8 cellular contexts compared by ENCODE assay signal in the genomic region with DNA sequence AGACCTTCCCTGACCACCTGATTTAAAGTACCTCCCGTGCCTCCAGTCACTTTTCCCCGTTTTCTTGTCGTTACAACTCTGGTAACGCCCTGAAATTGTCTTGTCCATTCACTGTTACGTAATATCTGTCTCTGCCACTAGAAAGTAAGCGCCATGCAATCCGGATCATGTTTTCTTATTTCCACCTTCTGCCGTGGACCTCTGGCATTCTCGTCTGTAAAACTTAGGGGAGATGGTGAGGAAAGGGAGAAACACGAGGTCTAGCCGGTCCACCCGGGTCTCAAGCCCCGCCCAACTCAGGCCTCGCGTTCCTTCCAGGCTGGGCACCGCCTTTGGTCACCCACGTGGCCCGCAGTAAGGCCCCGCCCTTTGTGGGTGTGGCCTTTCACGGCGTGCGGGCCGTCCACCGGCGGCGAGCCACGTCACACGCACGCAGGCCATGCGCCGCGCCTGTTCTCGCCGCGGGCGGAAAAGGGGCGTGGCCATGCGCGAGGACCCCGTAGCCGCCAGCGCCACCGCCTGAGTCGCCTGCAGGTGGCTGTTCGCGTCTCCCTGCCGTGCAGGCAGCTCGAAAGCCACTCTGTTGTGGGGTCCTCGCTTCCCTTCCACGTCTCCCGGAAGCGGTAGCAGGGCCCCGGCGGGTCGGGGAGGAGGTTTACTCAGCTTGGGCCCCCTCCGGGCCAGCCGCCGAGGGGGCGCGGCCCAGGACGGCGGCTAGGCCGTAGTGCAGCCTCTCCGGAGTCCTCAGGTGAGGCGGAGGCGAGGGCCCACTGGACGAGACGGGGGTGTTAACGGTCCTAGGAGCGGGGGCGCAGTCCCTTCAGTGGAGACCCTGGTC. TPM values are rescaled to one million over a fixed set of nuclear protein-coding genes. Genes with fewer than 3 reads are reported as not detected.
DNase-seq lines count a peak whose midpoint lies in the region; ATAC-seq and TF ChIP-seq lines count a peak whose summit lies in the region.

A gene with protein sequence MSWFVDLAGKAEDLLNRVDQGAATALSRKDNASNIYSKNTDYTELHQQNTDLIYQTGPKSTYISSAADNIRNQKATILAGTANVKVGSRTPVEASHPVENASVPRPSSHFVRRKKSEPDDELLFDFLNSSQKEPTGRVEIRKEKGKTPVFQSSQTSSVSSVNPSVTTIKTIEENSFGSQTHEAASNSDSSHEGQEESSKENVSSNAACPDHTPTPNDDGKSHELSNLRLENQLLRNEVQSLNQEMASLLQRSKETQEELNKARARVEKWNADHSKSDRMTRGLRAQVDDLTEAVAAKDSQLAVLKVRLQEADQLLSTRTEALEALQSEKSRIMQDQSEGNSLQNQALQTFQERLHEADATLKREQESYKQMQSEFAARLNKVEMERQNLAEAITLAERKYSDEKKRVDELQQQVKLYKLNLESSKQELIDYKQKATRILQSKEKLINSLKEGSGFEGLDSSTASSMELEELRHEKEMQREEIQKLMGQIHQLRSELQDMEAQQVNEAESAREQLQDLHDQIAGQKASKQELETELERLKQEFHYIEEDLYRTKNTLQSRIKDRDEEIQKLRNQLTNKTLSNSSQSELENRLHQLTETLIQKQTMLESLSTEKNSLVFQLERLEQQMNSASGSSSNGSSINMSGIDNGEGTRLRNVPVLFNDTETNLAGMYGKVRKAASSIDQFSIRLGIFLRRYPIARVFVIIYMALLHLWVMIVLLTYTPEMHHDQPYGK (plus strand): TSS at position 597 of the 838 bp plus-strand sequence. CDS start 3,133 bp downstream, outside the sequence.

- ATAC-seq in GM19324 (IDR thresholded peaks at IDR 0.05; ENCODE audit: low FRiP score, unreplicated experiment), result peak; percentile 99
- peak; percentile 93 for ATAC-seq in HG03469 (IDR thresholded peaks at IDR 0.05; ENCODE audit: unreplicated experiment)

- H3K4me1 ChIP-seq in colonic mucosa, result no peaks in the 10 kb centered on the region

- DNase-seq in BJ (ENCODE audit: low read depth) (peak; percentile 83), NCI-H526 treated with DMSO at 0.1 percent for 48 hours (lab: John Stamatoyannopoulos, UW) (peak; percentile 94), colonic mucosa (peak; percentile 98), kidney tubule cell (ENCODE audit: low spot score) (peak; percentile 98)
- DNase-seq in activated CD4-positive, alpha-beta T cell treated with anti-CD3 and anti-CD28 coated beads, Interleukin-2, amount 10 ng/mL, durations not matched to agents 24 days and 14 days, result peak; percentile 100
- DNase-seq in stimulated activated CD4-positive, alpha-beta T cell treated with anti-CD3 and anti-CD28 coated beads, Interleukin-1b, Interleukin-23, amount 100 ng/mL, for 24 hours (ENCODE audit: low read depth in 4 of 4, low spot score in 1 of 4), result peak; percentile 88 to 95 (median 94)

- peak within 1 kb of the TSS; percentile 87 for H3K27ac ChIP-seq in colonic mucosa

- H3K27me3 ChIP-seq in BJ (ENCODE audit: control insufficient read depth, insufficient read depth, low read length), result no peaks in the 10 kb centered on the region
- H3K27me3 ChIP-seq in colonic mucosa, result no peaks in the 10 kb centered on the region

- H3K9me3 Mint-ChIP-seq in activated CD4-positive, alpha-beta T cell treated with anti-CD3 and anti-CD28 coated beads, Interleukin-2, amount 10 ng/mL, durations not matched to agents 24 days and 14 days, result peaks cover 20% of the 10 kb centered on the region

- intact Hi-C loops in activated CD4-positive, alpha-beta T cell treated with anti-CD3 and anti-CD28 coated beads, Interleukin-2, amount 10 ng/mL, durations not matched to agents 24 days and 14 days (cut with micrococcal nuclease), result loop anchor here (2.0 to 5.0 kb wide), 3 partner anchors 232 to 687 kb away; a partner anchor contains a TSS
- intact Hi-C loops in colonic mucosa (cut with DNase I), result no loop called here

- H3K36me3 Mint-ChIP-seq in activated CD4-positive, alpha-beta T cell treated with anti-CD3 and anti-CD28 coated beads, Interleukin-2, amount 10 ng/mL, durations not matched to agents 24 days and 14 days (ENCODE audit: low read depth), result peaks cover 22% of the 10 kb centered on the region

- H3K4me1 Mint-ChIP-seq in activated CD4-positive, alpha-beta T cell treated with anti-CD3 and anti-CD28 coated beads, Interleukin-2, amount 10 ng/mL, durations not matched to agents 24 days and 14 days, result peaks cover 20% of the 10 kb centered on the region

- CTCF ChIA-PET in BJ (lab: Yijun Ruan, JAX), result interaction anchor here (1.6 to 2.8 kb wide), 3 partner anchors 10 to 107 kb away, joined by 3 to 11 read pairs (median 10); no protein-coding TSS in a partner anchor

- peak within 1 kb of the TSS; percentile 92 for H3K4me3 ChIP-seq in BJ (ENCODE audit: low read depth, low read length)
- H3K4me3 ChIP-seq in colonic mucosa, result peak within 1 kb of the TSS; percentile 94

- H3K36me3 ChIP-seq in BJ (ENCODE audit: control insufficient read depth, insufficient read depth, low read length) (no peaks in the 10 kb centered on the region; the same call in 1 of the 2 replicates), colonic mucosa (no peaks in the 10 kb centered on the region)

- H3K9me3 ChIP-seq in colonic mucosa, result no peaks in the 10 kb centered on the region

- peaks cover 6% of the 10 kb centered on the region for H3K27me3 Mint-ChIP-seq in activated CD4-positive, alpha-beta T cell treated with anti-CD3 and anti-CD28 coated beads, Interleukin-2, amount 10 ng/mL, durations not matched to agents 24 days and 14 days

- POLR2A ChIA-PET in BJ (lab: Charles Lee), result no interaction called here

- TF ChIP-seq CTCF in BJ (IDR thresholded peaks at IDR 0.05; ENCODE audit: insufficient read depth, low read depth, low read length), result no peak
- no peak for TF ChIP-seq CTCF in colonic mucosa (IDR thresholded peaks at IDR 0.05)

- H3K27ac Mint-ChIP-seq in activated CD4-positive, alpha-beta T cell treated with anti-CD3 and anti-CD28 coated beads, Interleukin-2, amount 10 ng/mL, durations not matched to agents 24 days and 14 days, result peak within 1 kb of the TSS; percentile 92

- H3K4me3 Mint-ChIP-seq in activated CD4-positive, alpha-beta T cell treated with anti-CD3 and anti-CD28 coated beads, Interleukin-2, amount 10 ng/mL, durations not matched to agents 24 days and 14 days, result peak within 1 kb of the TSS; percentile 98

- H3K9ac ChIP-seq in colonic mucosa (ENCODE audit: low read depth in 2 of 2, low read length in 2 of 2), result peak within 1 kb of the TSS; percentile 99

RNA-seq across cellular contexts. Expression of the gene that starts here (rescaled TPM):
- polyA plus RNA-seq in BJ (2011; rRNA removed), result 29.7 and 52.2 TPM in 2 replicates
- polyA minus RNA-seq in BJ (2011; rRNA and poly(A)+ RNA removed), result 17.6 and 18.2 TPM in 2 replicates
- 20.1 and 20.8 TPM in 2 replicates for total RNA-seq in activated CD4-positive, alpha-beta T cell treated with anti-CD3 and anti-CD28 coated beads, Interleukin-2, amount 10 ng/mL, durations not matched to agents 24 days and 14 days
- total RNA-seq in colonic mucosa, result 10 to 100 TPM; 32.9 to 49.4 TPM

Comparison
In these comparisons a context has a peak if more than half of its experiments do, and no peak if none do; other contexts are left out.
1. Peak in every context shown above with its lines: DNase-seq, ATAC-seq, H3K4me3 ChIP-seq and H3K27ac ChIP-seq.